Comparison of ENCODE assay signal across 1 cellular context in genomic region chr9:37422289-37423104, GRCh38.
TF ChIP-seq lines count a peak whose summit lies in the region.

GRHPR (plus strand) TSS chr9:37422696; CDS start chr9:37422751, 55 bp downstream.

TF ChIP-seq in K562, 482 proteins besides CTCF, POLR2A, EP300 and RAD21 (continued from another document and continues in another):
- TF ChIP-seq PATZ1 (CRISPR knock-in tag; IDR thresholded peaks at IDR 0.05; ENCODE audit: borderline replicate concordance) (no peak), EP400 (IDR thresholded peaks at IDR 0.05) (peak; percentile 93), HES1 (IDR thresholded peaks at IDR 0.05; ENCODE audit: low read depth) (peak; percentile 95), ZNF583 (CRISPR knock-in tag; IDR thresholded peaks at IDR 0.05) (no peak), FOXK2 (conservative IDR thresholded peaks at IDR 0.05 in 1 of 2, IDR thresholded peaks at IDR 0.05 in 1 of 2; ENCODE audit: low read depth in 2 of 2) (peak; percentile 76 to 82; a peak in 3 of 4 replicates), CBX5 (IDR thresholded peaks at IDR 0.05; ENCODE audit: borderline replicate concordance, low read depth) (no peak), STAT5B (CRISPR knock-in tag; IDR thresholded peaks at IDR 0.05) (no peak), MLLT1 (IDR thresholded peaks at IDR 0.05) (peak in 1 of 2 experiments; percentile 10; a peak in 1 of 4 replicates), CREBBP (IDR thresholded peaks at IDR 0.05; ENCODE audit: low read depth, low read length) (no peak), FIP1L1 (IDR thresholded peaks at IDR 0.05; ENCODE audit: low read depth, low read length, poor library complexity, severe bottlenecking) (peak; percentile 93), RNF2 (IDR thresholded peaks at IDR 0.05) (peak; percentile 60; the same call in 1 of the 2 replicates), E2F3 (CRISPR knock-in tag; IDR thresholded peaks at IDR 0.05) (peak; percentile 77; the same call in 1 of the 2 replicates), ZEB2 (IDR thresholded peaks at IDR 0.05) (peak; percentile 16; the same call in 1 of the 2 replicates), RERE (CRISPR knock-in tag; IDR thresholded peaks at IDR 0.05; ENCODE audit: borderline replicate concordance) (peak; percentile 65; the same call in 1 of the 2 replicates), THAP12 (CRISPR knock-in tag; IDR thresholded peaks at IDR 0.05) (peak; percentile 40; the same call in 1 of the 2 replicates), NFXL1 (CRISPR knock-in tag; IDR thresholded peaks at IDR 0.05) (0 out of 2 replicates have a peak, but pooled peaks have one; percentile 40), DNMT1 (IDR thresholded peaks at IDR 0.05) (no peak), CHD2 (IDR thresholded peaks at IDR 0.05; ENCODE audit: low read depth, low read length) (0 out of 2 replicates have a peak, but pooled peaks have one; percentile 33), THAP7 (CRISPR knock-in tag; IDR thresholded peaks at IDR 0.05) (no peak), SMARCC2 (IDR thresholded peaks at IDR 0.05; ENCODE audit: low read depth) (peak; percentile 28; the same call in 1 of the 2 replicates), CTBP1 (IDR thresholded peaks at IDR 0.05; ENCODE audit: borderline replicate concordance) (peak; percentile 92), ZNF133 (CRISPR knock-in tag; IDR thresholded peaks at IDR 0.05) (0 out of 2 replicates have a peak, but pooled peaks have one; percentile 67), KLF1 (tag; IDR thresholded peaks at IDR 0.05) (peak; percentile 22; the same call in 1 of the 2 replicates), SMARCE1 (IDR thresholded peaks at IDR 0.05) (0 out of 2 replicates have a peak, but pooled peaks have one; percentile 41), CTCFL (IDR thresholded peaks at IDR 0.05; ENCODE audit: borderline replicate concordance, insufficient read depth, low read depth, low read length, poor library complexity, severe bottlenecking) (no peak), ZBTB11 (CRISPR knock-in tag; IDR thresholded peaks at IDR 0.05) (peak in 1 of 3 experiments; percentile 66; a peak in 1 of 6 replicates), ELF4 (CRISPR knock-in tag; IDR thresholded peaks at IDR 0.05) (peak; percentile 64), ZNF764 (CRISPR knock-in tag; IDR thresholded peaks at IDR 0.05; ENCODE audit: low read depth) (0 out of 2 replicates have a peak, but pooled peaks have one; percentile 27), ZFX (CRISPR knock-in tag; IDR thresholded peaks at IDR 0.05) (peak; percentile 98), HLTF (IDR thresholded peaks at IDR 0.05) (peak; percentile 14; the same call in 1 of the 2 replicates), ZNF41 (CRISPR knock-in tag; conservative IDR thresholded peaks at IDR 0.05) (no peak), ZNF79 (CRISPR knock-in tag; IDR thresholded peaks at IDR 0.05; ENCODE audit: low read depth) (no peak), MAFG (tag; conservative IDR thresholded peaks at IDR 0.05) (peak; percentile 34; the same call in 1 of the 2 replicates), NBN (IDR thresholded peaks at IDR 0.05; ENCODE audit: low read depth) (peak; percentile 59; the same call in 1 of the 2 replicates), XRCC3 (IDR thresholded peaks at IDR 0.05) (no peak), GATAD2A (IDR thresholded peaks at IDR 0.05) (no peak), ZNF785 (CRISPR knock-in tag; IDR thresholded peaks at IDR 0.05) (no peak), RBM34 (IDR thresholded peaks at IDR 0.05; ENCODE audit: borderline replicate concordance, insufficient read depth, low read length) (no peak)
